ENCODE assay signal across 22 cellular contexts in genomic region chr3:49191741-49192140, GRCh38. TPM values are rescaled to one million over a fixed set of nuclear protein-coding genes. Genes with fewer than 3 reads are reported as not detected.
DNase-seq lines count a peak whose midpoint lies in the region; ATAC-seq, FAIRE-seq and TF ChIP-seq lines count a peak whose summit lies in the region.
"Had no signal": no experiment of that assay in that cellular context is flagged by ENCODE, and none has a peak within 500 bp of the region (broad histone marks: within the 10 kb centered on the region; RNA-seq: fewer than 3 reads in every experiment).

No MANE protein-coding gene starts in this region.

- ATAC-seq in Right ventricle myocardium inferior (no peak), left lobe of liver (peak; percentile 41)
- ATAC-seq in naive thymus-derived CD4-positive, alpha-beta T cell = no peak

- H3K14ac ChIP-seq in mesenchymal stem cell (ENCODE audit: low read length in 2 of 2) = no peak overlapping the region

- no peak for TF ChIP-seq EP300 in stomach (IDR thresholded peaks at IDR 0.05)

- WGBS in mesenchymal stem cell = no CpG with 5 or more reads among the region's 1 CpG
- 87 to 95% (median 90%) methylated on average over 1 of the region's 1 CpG for WGBS in stomach, 5 donors

- no peak for FAIRE-seq in H54 (lab: Jason Lieb, UNC)
- FAIRE-seq: A204.1, G401.6, GM12891, GM19239 had no signal

- no peak for TF ChIP-seq POLR2A in H54 (IDR thresholded peaks at IDR 0.05; ENCODE audit: low read depth, low read length)
- TF ChIP-seq POLR2A in stomach (IDR thresholded peaks at IDR 0.05) = no peak

- H3K23ac ChIP-seq in mesenchymal stem cell (ENCODE audit: low read length in 2 of 2) = no peak overlapping the region

- H3K9ac ChIP-seq in mesenchymal stem cell (ENCODE audit: low read length) = no peak overlapping the region
- H3K9ac ChIP-seq: GM23248 had no signal

- no peaks in the 10 kb centered on the region for H3K27me3 ChIP-seq in left ventricle myocardium inferior (ENCODE audit: low read depth)
- peaks cover 12 to 19% of the 10 kb centered on the region in 2 experiments for H3K27me3 ChIP-seq in mesenchymal stem cell (ENCODE audit: control insufficient read depth in 1 of 2, insufficient read depth in 1 of 2, low read length in 2 of 2)
- H3K27me3 ChIP-seq in osteoblast (ENCODE audit: insufficient read depth, low read length) = peaks cover 4% of the 10 kb centered on the region
- no peaks in the 10 kb centered on the region for H3K27me3 ChIP-seq in naive thymus-derived CD4-positive, alpha-beta T cell (ENCODE audit: control insufficient read depth in 2 of 2, insufficient read depth in 2 of 2, low read length in 2 of 2)
- H3K27me3 ChIP-seq in stomach = no peaks in the 10 kb centered on the region
- H3K27me3 ChIP-seq: BE2C had no signal

- H3K4me3 ChIP-seq in left ventricle myocardium inferior (no peak overlapping the region), mesenchymal stem cell (ENCODE audit: insufficient read depth in 1 of 2, low read depth in 1 of 2, low read length in 2 of 2) (no peak overlapping the region), osteoblast (ENCODE audit: insufficient read depth, low read length) (no peak overlapping the region), stomach (no peak overlapping the region)
- no peak overlapping the region for H3K4me3 ChIP-seq in naive thymus-derived CD4-positive, alpha-beta T cell (ENCODE audit: low read length)
- H3K4me3 ChIP-seq: GM23248, HAP-1 had no signal

- H2BK15ac ChIP-seq in mesenchymal stem cell (ENCODE audit: low read depth, poor library complexity, severe bottlenecking) = no peak overlapping the region

- no peak overlapping the region for H3K4ac ChIP-seq in mesenchymal stem cell (ENCODE audit: low read depth in 1 of 2, low read length in 2 of 2)

- H3K9me3 ChIP-seq in left ventricle myocardium inferior (replicated peaks) (no peaks in the 10 kb centered on the region), mesenchymal stem cell (ENCODE audit: control insufficient read depth, low read length) (no peaks in the 10 kb centered on the region), osteoblast (ENCODE audit: low read depth, low read length) (no peaks in the 10 kb centered on the region), stomach (no peaks in the 10 kb centered on the region)
- no peaks in the 10 kb centered on the region for H3K9me3 ChIP-seq in naive thymus-derived CD4-positive, alpha-beta T cell (ENCODE audit: control insufficient read depth in 2 of 3, low read length in 3 of 3)
- H3K9me3 ChIP-seq: BE2C, HAP-1 had no signal

- TF ChIP-seq CTCF in left ventricle myocardium inferior (IDR thresholded peaks at IDR 0.05; ENCODE audit: borderline replicate concordance) (no peak), osteoblast (IDR thresholded peaks at IDR 0.05; ENCODE audit: extremely low read depth, low read depth, low read length) (no peak), stomach (IDR thresholded peaks at IDR 0.05) (no peak)

- H3K36me3 ChIP-seq in left ventricle myocardium inferior = no peaks in the 10 kb centered on the region
- H3K36me3 ChIP-seq in mesenchymal stem cell (ENCODE audit: control insufficient read depth in 1 of 2, insufficient read depth in 2 of 2, low read depth in 1 of 2, low read length in 2 of 2) = no peaks in the 10 kb centered on the region
- no peaks in the 10 kb centered on the region for H3K36me3 ChIP-seq in osteoblast (ENCODE audit: insufficient read depth, low read length)
- no peaks in the 10 kb centered on the region for H3K36me3 ChIP-seq in naive thymus-derived CD4-positive, alpha-beta T cell (ENCODE audit: control insufficient read depth in 2 of 3, insufficient read depth in 3 of 3, low read length in 3 of 3)
- H3K36me3 ChIP-seq in stomach = no peaks in the 10 kb centered on the region
- H3K36me3 ChIP-seq: BE2C, HAP-1 had no signal

- H4K20me1 ChIP-seq in osteoblast (ENCODE audit: insufficient read depth, low read length) = no peaks in the 10 kb centered on the region

- CTCF ChIA-PET in naive thymus-derived CD4-positive, alpha-beta T cell (lab: Charles Lee) = no interaction called here

- H3K4me2 ChIP-seq in mesenchymal stem cell (ENCODE audit: low read length, poor library complexity, severe bottlenecking) (no peak overlapping the region), osteoblast (ENCODE audit: insufficient read depth, low read length) (no peak overlapping the region)

- H4K8ac ChIP-seq in mesenchymal stem cell (ENCODE audit: low read length) = no peak overlapping the region

- H2AK5ac ChIP-seq in mesenchymal stem cell (ENCODE audit: low read length, severe bottlenecking) = no peak overlapping the region

- H2AFZ ChIP-seq in mesenchymal stem cell (ENCODE audit: low read depth, low read length) = no peak overlapping the region
- H2AFZ ChIP-seq in osteoblast (ENCODE audit: low read length) = no peak overlapping the region
- H2AFZ ChIP-seq: GM23248 had no signal

- H3K36me3 Mint-ChIP-seq in naive thymus-derived CD4-positive, alpha-beta T cell = no peaks in the 10 kb centered on the region
- H3K36me3 Mint-ChIP-seq: CD4-positive, CD25-positive, alpha-beta regulatory T cell; CD8-positive, alpha-beta memory T cell had no signal

- DNase-seq in left ventricle myocardium inferior (no peak), Right ventricle myocardium inferior (ENCODE audit: missing footprints) (no peak), left lobe of liver (ENCODE audit: low spot score) (no peak), mesenchymal stem cell (peak; percentile 22), osteoblast (ENCODE audit: insufficient read length, low spot score, missing footprints) (peak; percentile 6), H54 (ENCODE audit: insufficient read length, low spot score) (no peak), stomach (no peak)
- no peak for DNase-seq in naive thymus-derived CD4-positive, alpha-beta T cell
- DNase-seq: ACHN; BE2C; C1 segment of cervical spinal cord; CD4-positive, CD25-positive, alpha-beta regulatory T cell; CD8-positive, alpha-beta memory T cell; COR-L47; DMS 273 treated with DMSO at 0.1 percent for 48 hours; DMS53; GM23248 had no signal

- no peaks in the 10 kb centered on the region for H3K79me2 ChIP-seq in osteoblast (ENCODE audit: insufficient read depth, low read length)

- H2BK12ac ChIP-seq in mesenchymal stem cell (ENCODE audit: low read length in 2 of 2) = no peak overlapping the region

- H2BK120ac ChIP-seq in mesenchymal stem cell (ENCODE audit: low read depth, low read length) = no peak overlapping the region

- peaks cover 0 to 16% (median 0%) of the 10 kb centered on the region in 5 donors for H3K27me3 Mint-ChIP-seq in naive thymus-derived CD4-positive, alpha-beta T cell

- no peaks in the 10 kb centered on the region for H3K4me1 Mint-ChIP-seq in naive thymus-derived CD4-positive, alpha-beta T cell
- H3K4me1 Mint-ChIP-seq: CD4-positive, CD25-positive, alpha-beta regulatory T cell; CD8-positive, alpha-beta memory T cell had no signal

- no peak overlapping the region for H3K4me3 Mint-ChIP-seq in naive thymus-derived CD4-positive, alpha-beta T cell
- H3K4me3 Mint-ChIP-seq: CD4-positive, CD25-positive, alpha-beta regulatory T cell; CD8-positive, alpha-beta memory T cell had no signal

- no peak overlapping the region for H4K91ac ChIP-seq in mesenchymal stem cell (ENCODE audit: low read length)

- intact Hi-C loops in left ventricle myocardium inferior (cut with micrococcal nuclease) = no loop called here
- intact Hi-C loops in Right ventricle myocardium inferior (cut with DNase I) = no loop called here
- intact Hi-C loops in naive thymus-derived CD4-positive, alpha-beta T cell (cut with micrococcal nuclease) = no loop called here
- intact Hi-C loops in stomach (cut with DNase I; ENCODE audit: low total_unique reads) = no loop called here

- H3K18ac ChIP-seq in mesenchymal stem cell (ENCODE audit: low read depth in 1 of 2, low read length in 2 of 2) = no peak overlapping the region

- H3K27ac ChIP-seq in left ventricle myocardium inferior (replicated peaks) (peak overlapping the region; percentile 52), mesenchymal stem cell (ENCODE audit: low read length, poor library complexity, severe bottlenecking) (no peak overlapping the region), osteoblast (ENCODE audit: low read depth, low read length) (no peak overlapping the region), stomach (no peak overlapping the region)
- no peak overlapping the region for H3K27ac ChIP-seq in naive thymus-derived CD4-positive, alpha-beta T cell (ENCODE audit: low read depth, low read length)
- H3K27ac ChIP-seq: GM23248 had no signal

- POLR2A ChIA-PET in naive thymus-derived CD4-positive, alpha-beta T cell (lab: Charles Lee) = no interaction called here

- H3K4me1 ChIP-seq in left ventricle myocardium inferior = peaks cover 21% of the 10 kb centered on the region
- H3K4me1 ChIP-seq in mesenchymal stem cell (ENCODE audit: control insufficient read depth, insufficient read depth, low read depth, low read length) = no peaks in the 10 kb centered on the region
- H3K4me1 ChIP-seq in osteoblast (ENCODE audit: insufficient read depth, low read length) = no peaks in the 10 kb centered on the region
- no peaks in the 10 kb centered on the region for H3K4me1 ChIP-seq in naive thymus-derived CD4-positive, alpha-beta T cell (ENCODE audit: control insufficient read depth in 2 of 2, insufficient read depth in 2 of 2, low read length in 2 of 2)
- H3K4me1 ChIP-seq in stomach = no peaks in the 10 kb centered on the region
- H3K4me1 ChIP-seq: BE2C, HAP-1 had no signal

- no peaks in the 10 kb centered on the region for H3K79me1 ChIP-seq in mesenchymal stem cell (replicated peaks; ENCODE audit: low read length, poor library complexity, severe bottlenecking)

- H3K9me3 Mint-ChIP-seq in naive thymus-derived CD4-positive, alpha-beta T cell = no peaks in the 10 kb centered on the region
- H3K9me3 Mint-ChIP-seq: CD4-positive, CD25-positive, alpha-beta regulatory T cell; CD8-positive, alpha-beta memory T cell had no signal

- H2BK5ac ChIP-seq in mesenchymal stem cell (ENCODE audit: low read depth, low read length, poor library complexity, severe bottlenecking) = no peak overlapping the region

- H3K27ac Mint-ChIP-seq in naive thymus-derived CD4-positive, alpha-beta T cell = no peak overlapping the region

RNA-seq across cellular contexts. Expression of gene KLHDC8B, which starts 20.3 kb away (rescaled TPM):
- 92.5 TPM for total RNA-seq in left ventricle myocardium inferior
- 128 TPM for total RNA-seq in Right ventricle myocardium inferior
- total RNA-seq in left lobe of liver = 14.0 TPM
- polyA plus RNA-seq in mesenchymal stem cell (2013, experiment 1 of 2) = 20.6 TPM
- 21.5 TPM for polyA plus RNA-seq in mesenchymal stem cell (2013, experiment 2 of 2)
- 16.6 and 18.3 TPM in 2 replicates for total RNA-seq in osteoblast
- 1 to 10 TPM; 1.5 to 7.1 (median 5.2) TPM for total RNA-seq in naive thymus-derived CD4-positive, alpha-beta T cell
- 10 to 100 TPM in 1 of 2 donors, 1 to 10 TPM in 1; 4.7 to 10.0 TPM for polyA plus RNA-seq in naive thymus-derived CD4-positive, alpha-beta T cell
- 10 to 100 TPM; 11.6 to 41.1 (median 20.6) TPM for total RNA-seq in stomach
- 10 to 100 TPM; 15.2 to 37.7 (median 17.6) TPM for polyA plus RNA-seq in stomach

RNA-seq across cellular contexts. Expression of gene CCDC71, which starts 25.6 kb away (rescaled TPM):
- total RNA-seq in left ventricle myocardium inferior (11.9 TPM), Right ventricle myocardium inferior (9.4 TPM), left lobe of liver (9.2 TPM), osteoblast (19.2 and 22.8 TPM in 2 replicates), stomach (10 to 100 TPM in 3 of 5 donors, 1 to 10 TPM in 2; 2.3 to 22.6 (median 12.9) TPM)
- polyA plus RNA-seq in mesenchymal stem cell (2013, experiment 1 of 2) = 16.8 TPM
- polyA plus RNA-seq in mesenchymal stem cell (2013, experiment 2 of 2) = 17.0 TPM
- total RNA-seq in naive thymus-derived CD4-positive, alpha-beta T cell = 10 to 100 TPM; 16.5 to 39.5 (median 26.3) TPM
- 1 to 10 TPM; 2.0 to 2.3 TPM for polyA plus RNA-seq in naive thymus-derived CD4-positive, alpha-beta T cell
- polyA plus RNA-seq in stomach = 10 to 100 TPM; 11.4 to 15.6 (median 12.6) TPM

RNA-seq across cellular contexts. Expression of gene LAMB2, which starts 58.9 kb away (rescaled TPM):
- total RNA-seq in left ventricle myocardium inferior (772 TPM), Right ventricle myocardium inferior (543 TPM), left lobe of liver (172 TPM), osteoblast (355 and 450 TPM in 2 replicates), stomach (100 to 1,000 TPM; 195 to 578 (median 552) TPM)
- polyA plus RNA-seq in mesenchymal stem cell (2013, experiment 1 of 2) = 406 TPM
- polyA plus RNA-seq in mesenchymal stem cell (2013, experiment 2 of 2) = 386 TPM
- total RNA-seq in naive thymus-derived CD4-positive, alpha-beta T cell = 1 to 10 TPM in 4 of 5 experiments, not detected in 1; 1.2 to 5.0 (median 1.9) TPM
- not detected for polyA plus RNA-seq in naive thymus-derived CD4-positive, alpha-beta T cell
- polyA plus RNA-seq in stomach = 100 to 1,000 TPM; 198 to 333 (median 200) TPM
- polyA plus RNA-seq: CD8-positive, alpha-beta memory T cell had no signal

Comparison
In these comparisons a context has a peak if more than half of its experiments do, and no peak if none do; other contexts are left out.
1. DNase-seq: peak in mesenchymal stem cell (single experiment) and osteoblast (single experiment); none in left ventricle myocardium inferior (single experiment), Right ventricle myocardium inferior (single experiment), left lobe of liver (single experiment), naive thymus-derived CD4-positive, alpha-beta T cell (0 of 9), H54 (single experiment) and stomach (single experiment).
2. RNA of gene LAMB2, which starts 58.9 kb away (total RNA-seq): 772 TPM in left ventricle myocardium inferior (single experiment), 195 to 578 TPM in stomach, 543 TPM in Right ventricle myocardium inferior (single experiment), 355 to 450 TPM in osteoblast and 172 TPM in left lobe of liver (single experiment); 1.2 to 5.0 TPM in naive thymus-derived CD4-positive, alpha-beta T cell; every median in the first group is over 10 times any median in the second.